Comparison of ENCODE assay signal across 21 cellular contexts in the genomic region with DNA sequence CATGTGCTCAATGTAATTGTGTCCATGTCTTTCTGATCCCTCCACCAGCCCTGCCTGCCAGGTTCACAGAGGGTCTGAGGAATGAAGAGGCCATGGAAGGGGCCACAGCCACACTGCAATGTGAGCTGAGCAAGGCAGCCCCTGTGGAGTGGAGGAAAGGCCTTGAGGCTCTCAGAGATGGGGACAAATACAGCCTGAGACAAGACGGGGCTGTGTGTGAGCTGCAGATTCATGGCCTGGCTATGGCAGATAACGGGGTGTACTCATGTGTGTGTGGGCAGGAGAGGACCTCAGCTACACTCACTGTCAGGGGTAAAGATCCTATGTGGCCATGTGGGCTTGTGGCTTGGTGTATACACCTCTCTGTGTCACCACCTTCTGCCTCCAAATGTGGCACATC.
"Had no signal": no experiment of that assay in that cellular context is flagged by ENCODE, and none has a peak within 500 bp of the region (broad histone marks: within the 10 kb centered on the region; RNA-seq: fewer than 3 reads in every experiment).

No MANE protein-coding gene starts in this region.

- H2AFZ ChIP-seq: neural progenitor cell, parathyroid adenoma had no signal

- H3K36me3 ChIP-seq: right lobe of liver had no signal

- H3K4me2 ChIP-seq: neural progenitor cell had no signal

- H3K27me3 ChIP-seq: neural progenitor cell, right lobe of liver, testis, tibial nerve had no signal

- H3K79me2 ChIP-seq: parathyroid adenoma had no signal

- DNase-seq: central memory CD4-positive, alpha-beta T cell; effector CD4-positive, alpha-beta T cell; endodermal cell; islet precursor cell; mesendoderm; naive thymus-derived CD4-positive, alpha-beta T cell; occipital lobe; psoas muscle; retina; stimulated activated CD4-positive, alpha-beta T cell treated with anti-CD3 and anti-CD28 coated beads, Interleukin-2, amount 100 ng/mL, for 24 hours; stimulated activated CD4-positive, alpha-beta T cell treated with anti-CD3 and anti-CD28 coated beads, Interleukin-4, amount 100 ng/mL, for 4 hours; stimulated activated naive B cell treated with anti-CD40 and anti-IgM and Interleukin-4, amounts not matched to agents 10 μg/mL and 1 μg/mL and 100 μg/mL, for 72 hours; stimulated activated naive CD8-positive, alpha-beta T cell treated with anti-CD3 and anti-CD28 coated beads, Interleukin-15, amount 100 ng/mL, for 72 hours; testis had no signal

- H3K4me3 Mint-ChIP-seq: endodermal cell; naive thymus-derived CD4-positive, alpha-beta T cell; stimulated activated naive B cell treated with anti-CD40 and anti-IgM and Interleukin-4, amounts not matched to agents 10 μg/mL and 1 μg/mL and 100 μg/mL, for 72 hours; stimulated activated naive CD8-positive, alpha-beta T cell treated with anti-CD3 and anti-CD28 coated beads, Interleukin-15, amount 100 ng/mL, for 72 hours had no signal

- H3K27ac ChIP-seq: coronary artery, neural progenitor cell, parathyroid adenoma, psoas muscle, right lobe of liver, testis, tibial nerve had no signal

- H3K27me3 Mint-ChIP-seq: naive thymus-derived CD4-positive, alpha-beta T cell; stimulated activated naive B cell treated with anti-CD40 and anti-IgM and Interleukin-4, amounts not matched to agents 10 μg/mL and 1 μg/mL and 100 μg/mL, for 72 hours; stimulated activated naive CD8-positive, alpha-beta T cell treated with anti-CD3 and anti-CD28 coated beads, Interleukin-15, amount 100 ng/mL, for 72 hours had no signal

- H3K9me3 ChIP-seq: psoas muscle, testis had no signal

- FAIRE-seq: frontal cortex had no signal

- H3K9ac ChIP-seq: neural progenitor cell, parathyroid adenoma had no signal

- H3K4me1 ChIP-seq: neural progenitor cell, parathyroid adenoma, psoas muscle, right lobe of liver, testis, tibial nerve had no signal

- H3K4me3 ChIP-seq: coronary artery, neural progenitor cell, psoas muscle, right lobe of liver, testis, tibial nerve had no signal

- H3K4me1 Mint-ChIP-seq: endodermal cell; neural progenitor cell; stimulated activated naive B cell treated with anti-CD40 and anti-IgM and Interleukin-4, amounts not matched to agents 10 μg/mL and 1 μg/mL and 100 μg/mL, for 72 hours; stimulated activated naive CD8-positive, alpha-beta T cell treated with anti-CD3 and anti-CD28 coated beads, Interleukin-15, amount 100 ng/mL, for 72 hours had no signal

- H3K27ac Mint-ChIP-seq: endodermal cell; neural progenitor cell; stimulated activated naive B cell treated with anti-CD40 and anti-IgM and Interleukin-4, amounts not matched to agents 10 μg/mL and 1 μg/mL and 100 μg/mL, for 72 hours; stimulated activated naive CD8-positive, alpha-beta T cell treated with anti-CD3 and anti-CD28 coated beads, Interleukin-15, amount 100 ng/mL, for 72 hours had no signal

- ATAC-seq: esophagus mucosa; naive thymus-derived CD4-positive, alpha-beta T cell; psoas muscle; right lobe of liver; stimulated activated naive B cell treated with anti-CD40 and anti-IgM and Interleukin-4, amounts not matched to agents 10 μg/mL and 1 μg/mL and 100 μg/mL, for 72 hours; stimulated activated naive CD8-positive, alpha-beta T cell treated with anti-CD3 and anti-CD28 coated beads, Interleukin-15, amount 100 ng/mL, for 72 hours had no signal
